2 cellular contexts compared by ENCODE assay signal in genomic region chr12:14842315-14842714, GRCh38.
TF ChIP-seq lines count a peak whose summit lies in the region.

No MANE protein-coding gene starts in this region.

TF ChIP-seq in IMR-90, 13 proteins besides CTCF, POLR2A, EP300 and RAD21:
- TF ChIP-seq RCOR1 (IDR thresholded peaks at IDR 0.05; ENCODE audit: insufficient replicate concordance, low read length) (no peak), MAZ (IDR thresholded peaks at IDR 0.05; ENCODE audit: borderline replicate concordance, low read depth, low read length) (no peak), CEBPB (IDR thresholded peaks at IDR 0.05; ENCODE audit: low read depth, low read length) (no peak), MAFK (IDR thresholded peaks at IDR 0.05; ENCODE audit: low read depth, low read length) (no peak), NFE2L2 (IDR thresholded peaks at IDR 0.05; ENCODE audit: low read depth, low read length) (no peak), BHLHE40 (IDR thresholded peaks at IDR 0.05; ENCODE audit: low read depth, low read length) (no peak), SMC3 (IDR thresholded peaks at IDR 0.05; ENCODE audit: low read depth, low read length) (no peak), CHD1 (IDR thresholded peaks at IDR 0.05; ENCODE audit: low read depth, low read length) (no peak), FOS (IDR thresholded peaks at IDR 0.05; ENCODE audit: low read depth, low read length) (no peak), MXI1 (IDR thresholded peaks at IDR 0.05; ENCODE audit: borderline replicate concordance, low read depth, low read length) (no peak), RFX5 (IDR thresholded peaks at IDR 0.05; ENCODE audit: low read depth, low read length) (no peak), USF2 (IDR thresholded peaks at IDR 0.05; ENCODE audit: low read depth, low read length) (no peak)
- TF ChIP-seq, protein P1, sequence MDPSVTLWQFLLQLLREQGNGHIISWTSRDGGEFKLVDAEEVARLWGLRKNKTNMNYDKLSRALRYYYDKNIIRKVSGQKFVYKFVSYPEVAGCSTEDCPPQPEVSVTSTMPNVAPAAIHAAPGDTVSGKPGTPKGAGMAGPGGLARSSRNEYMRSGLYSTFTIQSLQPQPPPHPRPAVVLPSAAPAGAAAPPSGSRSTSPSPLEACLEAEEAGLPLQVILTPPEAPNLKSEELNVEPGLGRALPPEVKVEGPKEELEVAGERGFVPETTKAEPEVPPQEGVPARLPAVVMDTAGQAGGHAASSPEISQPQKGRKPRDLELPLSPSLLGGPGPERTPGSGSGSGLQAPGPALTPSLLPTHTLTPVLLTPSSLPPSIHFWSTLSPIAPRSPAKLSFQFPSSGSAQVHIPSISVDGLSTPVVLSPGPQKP (IDR thresholded peaks at IDR 0.05; ENCODE audit: borderline replicate concordance, low read depth, low read length) = no peak

TF ChIP-seq in WTC11, 78 proteins besides CTCF, POLR2A, EP300 and RAD21:
- TF ChIP-seq JUN (CRISPR knock-in tag; IDR thresholded peaks at IDR 0.05) (no peak), ZNF121 (CRISPR knock-in tag; IDR thresholded peaks at IDR 0.05) (no peak), FOXP4 (CRISPR knock-in tag; IDR thresholded peaks at IDR 0.05) (no peak), NR3C1 (CRISPR knock-in tag; conservative IDR thresholded peaks at IDR 0.05; ENCODE audit: low read depth) (no peak)
- TF ChIP-seq, protein P2, sequence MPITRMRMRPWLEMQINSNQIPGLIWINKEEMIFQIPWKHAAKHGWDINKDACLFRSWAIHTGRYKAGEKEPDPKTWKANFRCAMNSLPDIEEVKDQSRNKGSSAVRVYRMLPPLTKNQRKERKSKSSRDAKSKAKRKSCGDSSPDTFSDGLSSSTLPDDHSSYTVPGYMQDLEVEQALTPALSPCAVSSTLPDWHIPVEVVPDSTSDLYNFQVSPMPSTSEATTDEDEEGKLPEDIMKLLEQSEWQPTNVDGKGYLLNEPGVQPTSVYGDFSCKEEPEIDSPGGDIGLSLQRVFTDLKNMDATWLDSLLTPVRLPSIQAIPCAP (CRISPR knock-in tag; IDR thresholded peaks at IDR 0.05) = no peak
